ENCODE assay signal across 29 cellular contexts in genomic region chr10:7181416-7181815, GRCh38.
"Had no signal": no experiment of that assay in that cellular context is flagged by ENCODE, and none has a peak within 500 bp of the region (broad histone marks: within the 10 kb centered on the region; RNA-seq: fewer than 3 reads in every experiment).

No MANE protein-coding gene starts in this region.

- H3K36me3 ChIP-seq: brain microvascular endothelial cell, gastrocnemius medialis, WERI-Rb-1 had no signal

- H3K27ac Mint-ChIP-seq: activated B cell treated with CpG ODN at 0.5 μM for 24 hours; activated CD4-positive, alpha-beta memory T cell treated with anti-CD3 and anti-CD28 coated beads, Interleukin-2, amount 10 ng/mL, durations not matched to agents 7 days and 5 days; activated CD4-positive, alpha-beta T cell treated with anti-CD3 and anti-CD28 coated beads, Interleukin-2, amount 10 ng/mL, durations not matched to agents 7 days and 5 days; activated naive CD8-positive, alpha-beta T cell treated with anti-CD3 and anti-CD28 coated beads, Interleukin-2, amount 10 ng/mL, durations not matched to agents 7 days and 5 days; activated T-cell treated with anti-CD3 and anti-CD28 coated beads, Interleukin-2, amount 50 U/mL, for 24 hours; endodermal cell; T-helper 17 cell; T-helper 2 cell treated with Interferon-gamma antibody and Interleukin-4, amounts not matched to agents 5 μg/mL and 100 μg/mL, for 36 hours had no signal

- H3K27me3 ChIP-seq: brain microvascular endothelial cell, dorsolateral prefrontal cortex, foreskin keratinocyte, gastrocnemius medialis, heart left ventricle had no signal

- DNase-seq: activated B cell treated with CpG ODN at 0.5 μM for 24 hours; activated CD4-positive, alpha-beta memory T cell treated with anti-CD3 and anti-CD28 coated beads, Interleukin-2, amount 10 ng/mL, durations not matched to agents 7 days and 5 days; activated CD4-positive, alpha-beta T cell treated with anti-CD3 and anti-CD28 coated beads, Interleukin-2, amount 10 ng/mL, durations not matched to agents 7 days and 5 days; activated CD4-positive, alpha-beta T cell treated with anti-CD3 and anti-CD28 coated beads, Interleukin-2, amount 50 U/mL, for 4 hours; activated gamma-delta T cell; activated naive CD4-positive, alpha-beta T cell; activated naive CD4-positive, alpha-beta T cell treated with anti-CD3 and anti-CD28 coated beads, Interleukin-2, amount 50 U/mL, for 16 hours; activated naive CD8-positive, alpha-beta T cell treated with anti-CD3 and anti-CD28 coated beads, Interleukin-2, amount 10 ng/mL, durations not matched to agents 7 days and 5 days; activated T-cell treated with anti-CD3 and anti-CD28 coated beads, Interleukin-2, amount 50 U/mL, for 24 hours; amniotic stem cell; anterior cingulate cortex; brain microvascular endothelial cell; dorsolateral prefrontal cortex; effector memory CD4-positive, alpha-beta T cell; endodermal cell; gastrocnemius medialis; glutamatergic neuron; heart left ventricle; T-helper 1 cell; T-helper 17 cell; T1000; WERI-Rb-1 had no signal

- ATAC-seq: activated CD4-positive, CD25-positive, alpha-beta regulatory T cell treated with anti-CD3 and anti-CD28 coated beads, Interleukin-2, amount 50 U/mL, for 24 hours; esophagus mucosa; foreskin keratinocyte; gastrocnemius medialis; heart left ventricle; T-helper 17 cell had no signal

- H3K9me3 ChIP-seq: gastrocnemius medialis, heart left ventricle had no signal

- H3K4me1 Mint-ChIP-seq: endodermal cell had no signal

- H3K4me3 ChIP-seq: coronary artery, dorsolateral prefrontal cortex, gastrocnemius medialis, heart left ventricle had no signal

- H3K4me1 ChIP-seq: foreskin keratinocyte, gastrocnemius medialis had no signal

- H3K9me3 Mint-ChIP-seq: central memory CD8-positive, alpha-beta T cell; endodermal cell had no signal

- H3K27ac ChIP-seq: brain microvascular endothelial cell, coronary artery, dorsolateral prefrontal cortex, foreskin keratinocyte, gastrocnemius medialis, heart left ventricle, WERI-Rb-1 had no signal

- H3K27me3 Mint-ChIP-seq: activated B cell treated with CpG ODN at 0.5 μM for 24 hours; activated CD4-positive, alpha-beta memory T cell treated with anti-CD3 and anti-CD28 coated beads, Interleukin-2, amount 10 ng/mL, durations not matched to agents 7 days and 5 days; activated CD4-positive, alpha-beta T cell treated with anti-CD3 and anti-CD28 coated beads, Interleukin-2, amount 10 ng/mL, durations not matched to agents 7 days and 5 days; activated naive CD8-positive, alpha-beta T cell treated with anti-CD3 and anti-CD28 coated beads, Interleukin-2, amount 10 ng/mL, durations not matched to agents 7 days and 5 days; activated T-cell treated with anti-CD3 and anti-CD28 coated beads, Interleukin-2, amount 50 U/mL, for 24 hours; central memory CD8-positive, alpha-beta T cell; T-helper 17 cell had no signal

- H3K4me3 Mint-ChIP-seq: activated B cell treated with CpG ODN at 0.5 μM for 24 hours; activated CD4-positive, alpha-beta memory T cell treated with anti-CD3 and anti-CD28 coated beads, Interleukin-2, amount 10 ng/mL, durations not matched to agents 7 days and 5 days; activated CD4-positive, alpha-beta T cell treated with anti-CD3 and anti-CD28 coated beads, Interleukin-2, amount 10 ng/mL, durations not matched to agents 7 days and 5 days; activated naive CD8-positive, alpha-beta T cell treated with anti-CD3 and anti-CD28 coated beads, Interleukin-2, amount 10 ng/mL, durations not matched to agents 7 days and 5 days; activated T-cell treated with anti-CD3 and anti-CD28 coated beads, Interleukin-2, amount 50 U/mL, for 24 hours; central memory CD8-positive, alpha-beta T cell; dendritic cell treated with granulocyte-macrophage colony-stimulating factor and Interleukin-4, amounts not matched to agents 40 ng/mL and 50 ng/mL, for 4 days; endodermal cell; T-helper 17 cell; T-helper 2 cell treated with Interferon-gamma antibody and Interleukin-4, amounts not matched to agents 5 μg/mL and 100 μg/mL, for 36 hours had no signal
